In the genomic region with DNA sequence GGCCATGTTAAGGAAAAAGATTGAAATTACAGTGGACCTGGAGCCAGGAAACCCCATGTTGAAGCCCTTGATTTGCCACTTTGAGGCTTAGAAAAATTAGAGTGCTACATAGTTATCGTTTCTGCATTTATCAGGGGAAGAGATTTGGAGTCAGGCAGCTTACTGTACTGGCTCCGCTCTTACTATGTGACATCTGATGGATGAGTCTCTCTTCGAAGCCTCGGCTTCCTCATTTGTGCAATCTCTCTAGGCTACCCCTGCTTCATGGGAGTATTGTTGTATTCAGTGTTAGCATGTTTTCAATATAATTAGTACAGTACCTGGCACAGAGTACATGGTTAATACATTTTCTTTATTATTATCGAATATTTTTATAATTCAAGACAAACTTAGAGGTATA, we compare ENCODE assay signal across 1 cellular context.
A peak's percentile ranks its signal among the peaks of the same experiment; 100 is the strongest.
TF ChIP-seq lines count a peak whose summit lies in the region.

No MANE protein-coding gene starts in this region.

TF ChIP-seq in IMR-90, 13 proteins besides CTCF, POLR2A, EP300 and RAD21:
- TF ChIP-seq CEBPB (IDR thresholded peaks at IDR 0.05; ENCODE audit: low read depth, low read length), result peak; percentile 65
- TF ChIP-seq NFE2L2 (IDR thresholded peaks at IDR 0.05; ENCODE audit: low read depth, low read length), result no peak
- no peak for TF ChIP-seq MAZ (IDR thresholded peaks at IDR 0.05; ENCODE audit: borderline replicate concordance, low read depth, low read length)
- TF ChIP-seq, protein P1, sequence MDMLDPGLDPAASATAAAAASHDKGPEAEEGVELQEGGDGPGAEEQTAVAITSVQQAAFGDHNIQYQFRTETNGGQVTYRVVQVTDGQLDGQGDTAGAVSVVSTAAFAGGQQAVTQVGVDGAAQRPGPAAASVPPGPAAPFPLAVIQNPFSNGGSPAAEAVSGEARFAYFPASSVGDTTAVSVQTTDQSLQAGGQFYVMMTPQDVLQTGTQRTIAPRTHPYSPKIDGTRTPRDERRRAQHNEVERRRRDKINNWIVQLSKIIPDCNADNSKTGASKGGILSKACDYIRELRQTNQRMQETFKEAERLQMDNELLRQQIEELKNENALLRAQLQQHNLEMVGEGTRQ (IDR thresholded peaks at IDR 0.05; ENCODE audit: low read depth, low read length), result no peak
- TF ChIP-seq MXI1 (IDR thresholded peaks at IDR 0.05; ENCODE audit: borderline replicate concordance, low read depth, low read length), result no peak
